In genomic region chr10:80536361-80536835, GRCh38 we compare ENCODE assay signal across 10 cellular contexts. TPM values are rescaled to one million over a fixed set of nuclear protein-coding genes. Genes with fewer than 3 reads are reported as not detected.
A peak's percentile ranks its signal among the peaks of the same experiment; 100 is the strongest.
DNase-seq lines count a peak whose midpoint lies in the region; ATAC-seq, FAIRE-seq and TF ChIP-seq lines count a peak whose summit lies in the region.
"Had no signal": no experiment of that assay in that cellular context is flagged by ENCODE, and none has a peak within 500 bp of the region (broad histone marks: within the 10 kb centered on the region; RNA-seq: fewer than 3 reads in every experiment).

No MANE protein-coding gene starts in this region.

- H3K27ac ChIP-seq in keratinocyte (ENCODE audit: control insufficient read depth, insufficient read depth, low read length): no peak overlapping the region
- H3K27ac ChIP-seq: cardiac muscle cell had no signal

- no peak for ATAC-seq in stimulated activated naive B cell treated with anti-CD40 and anti-IgM and Interleukin-4, amounts not matched to agents 10 μg/mL and 1 μg/mL and 100 μg/mL, for 72 hours (replicated peaks)
- ATAC-seq in HG03175 (IDR thresholded peaks at IDR 0.05; ENCODE audit: unreplicated experiment) (no peak), HG03135 (IDR thresholded peaks at IDR 0.05; ENCODE audit: unreplicated experiment) (no peak)

- H4K20me1 ChIP-seq in keratinocyte (ENCODE audit: control insufficient read depth, extremely low read depth, insufficient read depth, low read length): no peaks in the 10 kb centered on the region

- H3K27ac Mint-ChIP-seq in activated naive CD8-positive, alpha-beta T cell: peak overlapping the region; percentile 100
- peak overlapping the region; percentile 96 for H3K27ac Mint-ChIP-seq in stimulated activated naive B cell treated with anti-CD40 and anti-IgM and Interleukin-4, amounts not matched to agents 10 μg/mL and 1 μg/mL and 100 μg/mL, for 72 hours

- H3K9ac ChIP-seq in keratinocyte (ENCODE audit: control insufficient read depth, extremely low read depth, insufficient read depth, low read length): peak overlapping the region; percentile 73

- H3K4me1 Mint-ChIP-seq in activated naive CD8-positive, alpha-beta T cell (ENCODE audit: low read depth): peaks cover 34% of the 10 kb centered on the region
- peaks cover 30 to 49% of the 10 kb centered on the region in 2 donors for H3K4me1 Mint-ChIP-seq in stimulated activated naive B cell treated with anti-CD40 and anti-IgM and Interleukin-4, amounts not matched to agents 10 μg/mL and 1 μg/mL and 100 μg/mL, for 72 hours

- no peaks in the 10 kb centered on the region for H3K79me2 ChIP-seq in keratinocyte (ENCODE audit: control insufficient read depth, insufficient read depth, low read length)

- H3K4me3 Mint-ChIP-seq in activated naive CD8-positive, alpha-beta T cell: peak overlapping the region; percentile 94
- H3K4me3 Mint-ChIP-seq in stimulated activated naive B cell treated with anti-CD40 and anti-IgM and Interleukin-4, amounts not matched to agents 10 μg/mL and 1 μg/mL and 100 μg/mL, for 72 hours: peak overlapping the region; percentile 86 to 90

- H3K4me3 ChIP-seq in keratinocyte (ENCODE audit: control insufficient read depth in 2 of 3, extremely low read depth in 1 of 3, insufficient read depth in 2 of 3, low read depth in 1 of 3, low read length in 3 of 3): peak overlapping the region in 2 of 3 experiments; percentile 34 to 69
- H3K4me3 ChIP-seq: cardiac muscle cell had no signal

- H3K4me1 ChIP-seq in keratinocyte (ENCODE audit: control insufficient read depth, extremely low read depth, insufficient read depth, low read length): peaks cover 24% of the 10 kb centered on the region

- peak overlapping the region; percentile 78 for H3K4me2 ChIP-seq in keratinocyte (ENCODE audit: control insufficient read depth, extremely low read depth, insufficient read depth, low read depth, low read length)

- peak overlapping the region; percentile 73 for H2AFZ ChIP-seq in keratinocyte (ENCODE audit: control insufficient read depth, low read length)

- H3K27me3 Mint-ChIP-seq in activated naive CD8-positive, alpha-beta T cell: no peaks in the 10 kb centered on the region
- no peaks in the 10 kb centered on the region for H3K27me3 Mint-ChIP-seq in stimulated activated naive B cell treated with anti-CD40 and anti-IgM and Interleukin-4, amounts not matched to agents 10 μg/mL and 1 μg/mL and 100 μg/mL, for 72 hours

- no peaks in the 10 kb centered on the region for H3K27me3 ChIP-seq in keratinocyte (ENCODE audit: control insufficient read depth, extremely low read depth, insufficient read depth, low read length)
- H3K27me3 ChIP-seq: cardiac muscle cell had no signal

- no peak for TF ChIP-seq CTCF in keratinocyte (optimal IDR thresholded peaks at IDR 0.05 in 1 of 3, IDR thresholded peaks at IDR 0.05 in 1 of 3, conservative IDR thresholded peaks at IDR 0.05 in 1 of 3; ENCODE audit: extremely low read depth in 1 of 3, insufficient read depth in 2 of 3, low read length in 3 of 3)

- H3K9me3 Mint-ChIP-seq in activated naive CD8-positive, alpha-beta T cell (ENCODE audit: low read depth): no peaks in the 10 kb centered on the region
- no peaks in the 10 kb centered on the region for H3K9me3 Mint-ChIP-seq in stimulated activated naive B cell treated with anti-CD40 and anti-IgM and Interleukin-4, amounts not matched to agents 10 μg/mL and 1 μg/mL and 100 μg/mL, for 72 hours

- FAIRE-seq in keratinocyte (lab: Jason Lieb, UNC): no peak
- FAIRE-seq: HTR-8/SVneo had no signal

- dilution Hi-C loops in keratinocyte (cut with MboI; ENCODE audit: extremely low pct_ligation_motif_present, low sequenced_read_pairs): no loop called here

- H3K36me3 Mint-ChIP-seq in activated naive CD8-positive, alpha-beta T cell: peaks cover 7% of the 10 kb centered on the region
- peaks cover 0 to 3% of the 10 kb centered on the region in 2 donors for H3K36me3 Mint-ChIP-seq in stimulated activated naive B cell treated with anti-CD40 and anti-IgM and Interleukin-4, amounts not matched to agents 10 μg/mL and 1 μg/mL and 100 μg/mL, for 72 hours

- DNase-seq in DMS53 (lab: John Stamatoyannopoulos, UW) (peak; percentile 38), DMS53 treated with DMSO at 0.1 percent for 48 hours (lab: John Stamatoyannopoulos, UW; ENCODE audit: unreplicated experiment) (no peak), keratinocyte (ENCODE audit: low read depth, low spot score) (no peak), DMS 273 (lab: John Stamatoyannopoulos, UW; ENCODE audit: unreplicated experiment) (no peak)
- DNase-seq in stimulated activated naive B cell treated with anti-CD40 and anti-IgM and Interleukin-4, amounts not matched to agents 10 μg/mL and 1 μg/mL and 100 μg/mL, for 72 hours: no peak

- no peaks in the 10 kb centered on the region for H3K9me3 ChIP-seq in keratinocyte (ENCODE audit: control insufficient read depth, low read depth, low read length)

- no peaks in the 10 kb centered on the region for H3K36me3 ChIP-seq in keratinocyte (ENCODE audit: control insufficient read depth in 2 of 2, extremely low read depth in 1 of 2, insufficient read depth in 2 of 2, low read length in 2 of 2)
- H3K36me3 ChIP-seq: cardiac muscle cell had no signal

- H3K9me1 ChIP-seq in keratinocyte (ENCODE audit: control insufficient read depth, extremely low read depth, insufficient read depth, low read length): no peaks in the 10 kb centered on the region

RNA-seq across cellular contexts. Expression of gene SH2D4B, which starts 1.3 kb away (rescaled TPM):
- polyA plus RNA-seq in keratinocyte: 0.03 to 0.42 TPM (median 0.22 TPM) in 3 replicates
- polyA plus RNA-seq in keratinocyte (2011; ENCODE audit: low read depth): 0.16 TPM
- 0.09 and 0.24 TPM in 2 replicates for polyA plus RNA-seq in keratinocyte (2011; cell fraction: cytosol; rRNA removed)
- polyA plus RNA-seq in keratinocyte (2011; cell fraction: nucleus; rRNA removed): 0.23 and 0.28 TPM in 2 replicates
- 0.06 and 0.39 TPM in 2 replicates for polyA plus RNA-seq in keratinocyte (2012; ENCODE audit: low replicate concordance)
- 0.13 to 0.16 TPM in 2 of 3 replicates, not detected in the other for polyA minus RNA-seq in keratinocyte
- polyA minus RNA-seq in keratinocyte (2011; cell fraction: cytosol; rRNA and poly(A)+ RNA removed): not detected
- polyA minus RNA-seq in keratinocyte (2011; cell fraction: nucleus; rRNA and poly(A)+ RNA removed): 0.32 and 0.70 TPM in 2 replicates
- polyA plus RNA-seq: cardiac muscle cell had no signal
